ENCODE assay signal across 17 cellular contexts in the genomic region with DNA sequence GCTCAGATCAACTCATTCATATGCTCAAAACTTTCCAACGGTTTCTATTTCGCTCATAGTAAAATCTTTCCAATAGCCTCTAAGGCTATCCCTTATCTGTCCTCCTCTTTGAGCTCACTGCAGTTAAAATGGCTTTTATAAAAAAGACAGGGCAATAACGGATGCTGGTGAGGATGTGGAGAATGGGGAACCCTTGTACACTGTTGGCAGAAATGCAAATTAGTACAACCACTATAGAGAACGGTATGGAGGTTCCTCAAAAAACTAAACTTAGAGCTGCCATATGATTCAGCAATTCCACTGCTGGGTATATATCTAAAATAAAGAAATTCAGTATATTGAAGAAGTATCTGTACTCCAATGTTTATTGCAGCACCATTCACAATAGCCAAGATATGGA.
"Had no signal": no experiment of that assay in that cellular context is flagged by ENCODE, and none has a peak within 500 bp of the region (broad histone marks: within the 10 kb centered on the region; RNA-seq: fewer than 3 reads in every experiment).

No MANE protein-coding gene starts in this region.

- H3K27ac ChIP-seq: ascending aorta, coronary artery, sigmoid colon had no signal

- H3K9me3 Mint-ChIP-seq: activated CD4-positive, alpha-beta T cell treated with anti-CD3 and anti-CD28 coated beads, Interleukin-2, amount 10 ng/mL, durations not matched to agents 7 days and 5 days; activated naive CD4-positive, alpha-beta T cell treated with anti-CD3 and anti-CD28 coated beads, Interleukin-2, amount 10 ng/mL, durations not matched to agents 7 days and 5 days; activated T-cell treated with anti-CD3 and anti-CD28 coated beads, Interleukin-2, amount 50 U/mL, for 4 hours; mesothelial cell of epicardium had no signal

- ATAC-seq: activated T-cell treated with anti-CD3 and anti-CD28 coated beads, Interleukin-2, amount 50 U/mL, for 4 hours; left colon had no signal

- DNase-seq: activated CD4-positive, alpha-beta T cell treated with anti-CD3 and anti-CD28 coated beads, Interleukin-2, amount 10 ng/mL, durations not matched to agents 7 days and 5 days; activated CD8-positive, alpha-beta memory T cell treated with anti-CD3 and anti-CD28 coated beads, Interleukin-2, amount 50 U/mL, for 4 hours; activated naive CD4-positive, alpha-beta T cell treated with anti-CD3 and anti-CD28 coated beads, Interleukin-2, amount 10 ng/mL, durations not matched to agents 7 days and 5 days; activated T-cell treated with anti-CD3 and anti-CD28 coated beads, Interleukin-2, amount 50 U/mL, for 4 hours; erythroblast; hypothalamus; islet precursor cell; left colon; occipital lobe; posterior cingulate gyrus; sigmoid colon; stimulated activated naive CD4-positive, alpha-beta T cell had no signal

- H3K9me3 ChIP-seq: ascending aorta, sigmoid colon had no signal

- H3K4me3 ChIP-seq: ascending aorta, coronary artery, lung, sigmoid colon had no signal

- H3K36me3 Mint-ChIP-seq: activated naive CD4-positive, alpha-beta T cell treated with anti-CD3 and anti-CD28 coated beads, Interleukin-2, amount 10 ng/mL, durations not matched to agents 7 days and 5 days; mesothelial cell of epicardium had no signal

- H3K27me3 ChIP-seq: ascending aorta, sigmoid colon had no signal

- H3K4me1 ChIP-seq: ascending aorta, sigmoid colon had no signal

- H3K27me3 Mint-ChIP-seq: activated CD4-positive, alpha-beta T cell treated with anti-CD3 and anti-CD28 coated beads, Interleukin-2, amount 10 ng/mL, durations not matched to agents 7 days and 5 days; activated naive CD4-positive, alpha-beta T cell treated with anti-CD3 and anti-CD28 coated beads, Interleukin-2, amount 10 ng/mL, durations not matched to agents 7 days and 5 days; central memory CD8-positive, alpha-beta T cell had no signal

- H3K4me3 Mint-ChIP-seq: activated CD4-positive, alpha-beta T cell treated with anti-CD3 and anti-CD28 coated beads, Interleukin-2, amount 10 ng/mL, durations not matched to agents 7 days and 5 days; activated naive CD4-positive, alpha-beta T cell treated with anti-CD3 and anti-CD28 coated beads, Interleukin-2, amount 10 ng/mL, durations not matched to agents 7 days and 5 days; activated T-cell treated with anti-CD3 and anti-CD28 coated beads, Interleukin-2, amount 50 U/mL, for 4 hours; central memory CD8-positive, alpha-beta T cell; mesothelial cell of epicardium had no signal

- H3K4me1 Mint-ChIP-seq: activated CD4-positive, alpha-beta T cell treated with anti-CD3 and anti-CD28 coated beads, Interleukin-2, amount 10 ng/mL, durations not matched to agents 7 days and 5 days; activated naive CD4-positive, alpha-beta T cell treated with anti-CD3 and anti-CD28 coated beads, Interleukin-2, amount 10 ng/mL, durations not matched to agents 7 days and 5 days; central memory CD8-positive, alpha-beta T cell had no signal

- H3K27ac Mint-ChIP-seq: activated CD4-positive, alpha-beta T cell treated with anti-CD3 and anti-CD28 coated beads, Interleukin-2, amount 10 ng/mL, durations not matched to agents 7 days and 5 days; activated naive CD4-positive, alpha-beta T cell treated with anti-CD3 and anti-CD28 coated beads, Interleukin-2, amount 10 ng/mL, durations not matched to agents 7 days and 5 days; mesothelial cell of epicardium had no signal

- H3K36me3 ChIP-seq: ascending aorta, sigmoid colon had no signal
